In genomic region chrX:102155806-102156179, GRCh38 we compare ENCODE assay signal across 8 cellular contexts. TPM values are rescaled to one million over a fixed set of nuclear protein-coding genes. Genes with fewer than 3 reads are reported as not detected.
DNase-seq lines count a peak whose midpoint lies in the region; ATAC-seq and TF ChIP-seq lines count a peak whose summit lies in the region.

TSS of gene BEX5 (minus strand) at chrX:102155977. CDS start at chrX:102154265, 1,712 bp downstream.

- H3K9me3 ChIP-seq in RWPE2 (ENCODE audit: severe bottlenecking) (no peaks in the 10 kb centered on the region), adipocyte (ENCODE audit: control insufficient read depth, low read length) (no peaks in the 10 kb centered on the region)

- H3K4me1 ChIP-seq in RWPE2 (ENCODE audit: insufficient read depth, poor library complexity, severe bottlenecking) (no peaks in the 10 kb centered on the region), adipocyte (ENCODE audit: control insufficient read depth, insufficient read depth, low read length) (no peaks in the 10 kb centered on the region)

- ATAC-seq in GM19372 (IDR thresholded peaks at IDR 0.05; ENCODE audit: low read depth, unreplicated experiment) (peak; percentile 93), HG03558 (IDR thresholded peaks at IDR 0.05; ENCODE audit: extremely low read depth, unreplicated experiment) (peak; percentile 90), RWPE2 (ENCODE audit: low read depth) (peak; percentile 93)

- DNase-seq in AG20443 (ENCODE audit: low spot score) (peak; percentile 16), RWPE2 (ENCODE audit: low spot score) (no peak), adipocyte (ENCODE audit: low read depth) (peak; percentile 19), hippocampal formation (lab: John Stamatoyannopoulos, UW) (peak; percentile 54 to 59), renal cortical epithelial cell (ENCODE audit: low read depth) (peak; percentile 55), LoVo (ENCODE audit: low spot score) (no peak)

- H3K27ac ChIP-seq in RWPE2 (ENCODE audit: poor library complexity, severe bottlenecking) = no peak within 1 kb of the TSS

- no peak for TF ChIP-seq CTCF in RWPE2 (IDR thresholded peaks at IDR 0.05; ENCODE audit: poor library complexity, severe bottlenecking)

- H3K36me3 ChIP-seq in RWPE2 (ENCODE audit: low read depth) = no peaks in the 10 kb centered on the region
- no peaks in the 10 kb centered on the region for H3K36me3 ChIP-seq in adipocyte (ENCODE audit: control insufficient read depth, insufficient read depth, low read length, severe bottlenecking)

- H3K9ac ChIP-seq in adipocyte (ENCODE audit: low read length) = no peak within 1 kb of the TSS

- H3K4me3 ChIP-seq in RWPE2 (ENCODE audit: severe bottlenecking) (peak within 1 kb of the TSS; percentile 24), adipocyte (ENCODE audit: low read length) (peak within 1 kb of the TSS; percentile 47)

- no peaks in the 10 kb centered on the region for H3K27me3 ChIP-seq in RWPE2 (ENCODE audit: insufficient read depth, poor library complexity, severe bottlenecking)
- H3K27me3 ChIP-seq in adipocyte (replicated peaks; ENCODE audit: control insufficient read depth, insufficient read depth, low read length) = peaks cover 29% of the 10 kb centered on the region

RNA-seq across cellular contexts. Expression of gene BEX5, which starts in this region (rescaled TPM):
- total RNA-seq in renal cortical epithelial cell = 2.1 and 2.9 TPM in 2 replicates

Comparison
In these comparisons a context has a peak if more than half of its experiments do, and no peak if none do; other contexts are left out.
1. DNase-seq: peak in AG20443 (single experiment), adipocyte (single experiment), hippocampal formation (2 of 2) and renal cortical epithelial cell (single experiment); none in RWPE2 (single experiment) and LoVo (single experiment).
2. Peak in every context shown above with its lines, with median percentiles within 50 percentile points of each other: ATAC-seq.